34 cellular contexts compared by ENCODE assay signal in genomic region chr2:220882507-220882906, GRCh38.
"Had no signal": no experiment of that assay in that cellular context is flagged by ENCODE, and none has a peak within 500 bp of the region (broad histone marks: within the 10 kb centered on the region; RNA-seq: fewer than 3 reads in every experiment).

No MANE protein-coding gene starts in this region.

- H3K9me3 ChIP-seq: MG63 had no signal

- H3K4me3 ChIP-seq: MG63 had no signal

- H3K36me3 ChIP-seq: MG63 had no signal

- DNase-seq: Karpas-422, Kasumi-1, MG63, MM.1S, MV-4-11, NCI-H1048, NCI-H1092, NCI-H1092 treated with DMSO at 0.1 percent for 48 hours, NCI-H1105, NCI-H1105 treated with DMSO at 0.1 percent for 48 hours, NCI-H1417, NCI-H1417 treated with DMSO at 0.1 percent for 48 hours, NCI-H1436, NCI-H1436 treated with DMSO at 0.1 percent for 48 hours, NCI-H146, NCI-H1694, NCI-H1694 treated with DMSO at 0.1 percent for 48 hours, NCI-H187, NCI-H187 treated with DMSO at 0.1 percent for 48 hours, NCI-H1930, NCI-H2029, NCI-H2029 treated with DMSO at 0.1 percent for 48 hours, NCI-H2081, NCI-H2081 treated with DMSO at 0.1 percent for 48 hours, NCI-H2107, NCI-H2171, NCI-H2171 treated with DMSO at 0.1 percent for 48 hours, NCI-H2227 treated with DMSO at 0.1 percent for 48 hours, NCI-H226, NCI-H345, NCI-H446, NCI-H446 treated with DMSO at 0.1 percent for 48 hours, NCI-H510A, NCI-H510A treated with DMSO at 0.1 percent for 48 hours had no signal
